24 cellular contexts compared by ENCODE assay signal in the genomic region with DNA sequence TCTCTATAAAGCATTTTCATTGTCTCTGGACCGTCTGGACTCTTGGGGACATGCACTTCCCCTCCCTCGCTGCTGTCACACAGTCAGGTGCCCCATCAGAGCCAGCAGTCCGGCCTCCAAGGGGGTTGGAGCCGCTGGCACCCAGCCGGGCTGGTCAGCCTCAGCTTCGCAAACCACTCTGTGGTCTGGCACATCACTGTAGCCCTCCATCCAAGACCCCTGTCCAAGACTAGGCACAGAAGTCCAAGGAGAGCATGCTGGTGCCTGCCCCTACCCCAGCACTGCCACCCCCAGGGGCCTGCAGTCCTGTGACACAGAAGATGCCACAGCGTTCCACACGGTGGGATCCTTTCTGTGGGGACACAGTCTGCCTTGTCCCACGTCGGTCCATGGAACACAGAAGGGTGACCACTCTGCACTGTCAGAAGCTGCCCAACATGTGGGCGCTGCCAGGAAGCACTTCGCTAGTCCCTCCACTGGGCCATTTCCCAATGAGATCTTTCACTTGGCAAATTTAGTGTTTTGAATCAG.
A peak's percentile ranks its signal among the peaks of the same experiment; 100 is the strongest.
DNase-seq lines count a peak whose midpoint lies in the region; ATAC-seq and TF ChIP-seq lines count a peak whose summit lies in the region.
"Had no signal": no experiment of that assay in that cellular context is flagged by ENCODE, and none has a peak within 500 bp of the region (broad histone marks: within the 10 kb centered on the region; RNA-seq: fewer than 3 reads in every experiment).

No MANE protein-coding gene starts in this region.

- no peak overlapping the region for H3K4me3 ChIP-seq in brain microvascular endothelial cell (ENCODE audit: low read depth, low read length)
- H3K4me3 ChIP-seq in CD8-positive, alpha-beta memory T cell (ENCODE audit: low read length), result no peak overlapping the region
- H3K4me3 ChIP-seq: gastroesophageal sphincter, prostate gland, SJSA1, stomach, upper lobe of left lung had no signal

- peak overlapping the region in 2 of 3 experiments; percentile 62 to 72 for H3K27ac Mint-ChIP-seq in nephron
- H3K27ac Mint-ChIP-seq in CD8-positive, alpha-beta memory T cell, result no peak overlapping the region
- H3K27ac Mint-ChIP-seq: naive B cell; T-helper 1 cell treated with Interleukin-12 subunit alpha and Interleukin-12 subunit beta and Interleukin-4 antibody, amounts not matched to agents 30 μg/mL and 1 μg/mL, for 36 hours had no signal

- TF ChIP-seq CTCF in brain microvascular endothelial cell (IDR thresholded peaks at IDR 0.05; ENCODE audit: low read depth, low read length, missing control alignments) (no peak), nephron (IDR thresholded peaks at IDR 0.05; ENCODE audit: unreplicated experiment in 3 of 3) (no peak)

- H3K27me3 Mint-ChIP-seq in nephron (ENCODE audit: low read depth), result peaks cover 2% of the 10 kb centered on the region
- peaks cover 3 to 14% of the 10 kb centered on the region in 2 donors for H3K27me3 Mint-ChIP-seq in CD8-positive, alpha-beta memory T cell

- no peak overlapping the region for H3K4me3 Mint-ChIP-seq in nephron
- no peak overlapping the region for H3K4me3 Mint-ChIP-seq in CD8-positive, alpha-beta memory T cell
- H3K4me3 Mint-ChIP-seq: central memory CD8-positive, alpha-beta T cell; naive B cell; T-helper 1 cell treated with Interleukin-12 subunit alpha and Interleukin-12 subunit beta and Interleukin-4 antibody, amounts not matched to agents 30 μg/mL and 1 μg/mL, for 36 hours had no signal

- no peaks in the 10 kb centered on the region for H3K4me1 ChIP-seq in CD8-positive, alpha-beta memory T cell (ENCODE audit: insufficient read depth, low read length)
- H3K4me1 ChIP-seq: prostate gland, upper lobe of left lung had no signal

- no peaks in the 10 kb centered on the region for H3K27me3 ChIP-seq in brain microvascular endothelial cell (replicated peaks)
- H3K27me3 ChIP-seq in CD8-positive, alpha-beta memory T cell (ENCODE audit: insufficient read depth, low read length, poor library complexity, severe bottlenecking), result no peaks in the 10 kb centered on the region
- H3K27me3 ChIP-seq: upper lobe of left lung had no signal

- H3K36me3 Mint-ChIP-seq in nephron (ENCODE audit: low read depth), result no peaks in the 10 kb centered on the region
- no peaks in the 10 kb centered on the region for H3K36me3 Mint-ChIP-seq in CD8-positive, alpha-beta memory T cell
- H3K36me3 Mint-ChIP-seq: naive B cell had no signal

- H3K27ac ChIP-seq in brain microvascular endothelial cell, result peak overlapping the region; percentile 75
- H3K27ac ChIP-seq in CD8-positive, alpha-beta memory T cell (ENCODE audit: low read depth, low read length), result no peak overlapping the region
- H3K27ac ChIP-seq: gastroesophageal sphincter, prostate gland, SJSA1, upper lobe of left lung, VCaP had no signal

- H3K4me1 Mint-ChIP-seq in nephron, result peaks cover 6% of the 10 kb centered on the region
- H3K4me1 Mint-ChIP-seq in CD8-positive, alpha-beta memory T cell, result no peaks in the 10 kb centered on the region
- H3K4me1 Mint-ChIP-seq: central memory CD8-positive, alpha-beta T cell; naive B cell had no signal

- CTCF ChIA-PET in CD8-positive, alpha-beta memory T cell (lab: Charles Lee), result no interaction called here

- ATAC-seq in HG02678 (IDR thresholded peaks at IDR 0.05; ENCODE audit: unreplicated experiment), result no peak
- ATAC-seq: gastroesophageal sphincter, Panc1 had no signal

- peak; percentile 28 for DNase-seq in activated effector memory CD4-positive, alpha-beta T cell treated with anti-CD3 and anti-CD28 coated beads, Interleukin-2, amount 50 U/mL, for 16 hours
- no peak for DNase-seq in activated effector memory CD4-positive, alpha-beta T cell treated with Interleukin-2 at 50 U/mL for 16 hours
- DNase-seq in brain microvascular endothelial cell, result no peak
- DNase-seq in ureter (ENCODE audit: low spot score), result peak; percentile 23
- no peak for DNase-seq in HuH-7.5 (ENCODE audit: low spot score)
- DNase-seq in CD8-positive, alpha-beta memory T cell, result no peak
- DNase-seq: activated naive CD4-positive, alpha-beta T cell treated with Interleukin-2 at 50 U/mL for 16 hours; effector CD8-positive, alpha-beta T cell; KG1; naive B cell; NCI-H1930; NCI-H345; stimulated activated CD4-positive, alpha-beta T cell treated with anti-CD3 and anti-CD28 coated beads, Interleukin-4, amount 100 ng/mL, for 24 hours; stomach had no signal

- POLR2A ChIA-PET in CD8-positive, alpha-beta memory T cell (lab: Charles Lee), result no interaction called here

- H3K9me3 Mint-ChIP-seq in nephron, result peaks cover 3% of the 10 kb centered on the region
- no peaks in the 10 kb centered on the region for H3K9me3 Mint-ChIP-seq in CD8-positive, alpha-beta memory T cell
- H3K9me3 Mint-ChIP-seq: central memory CD8-positive, alpha-beta T cell; naive B cell; T-helper 1 cell treated with Interleukin-12 subunit alpha and Interleukin-12 subunit beta and Interleukin-4 antibody, amounts not matched to agents 30 μg/mL and 1 μg/mL, for 36 hours had no signal

- no peaks in the 10 kb centered on the region for H3K36me3 ChIP-seq in brain microvascular endothelial cell (replicated peaks)
- no peaks in the 10 kb centered on the region for H3K36me3 ChIP-seq in CD8-positive, alpha-beta memory T cell (ENCODE audit: insufficient read depth, low read length)
- H3K36me3 ChIP-seq: gastroesophageal sphincter, prostate gland, SJSA1, stomach, upper lobe of left lung had no signal

- in situ Hi-C loops in brain microvascular endothelial cell (cut with HindIII; ENCODE audit: low pct_ligation_motif_present, low sequenced_read_pairs), result no loop called here

- no peaks in the 10 kb centered on the region for H3K9me3 ChIP-seq in CD8-positive, alpha-beta memory T cell (ENCODE audit: low read length)
- H3K9me3 ChIP-seq: gastroesophageal sphincter, prostate gland, SJSA1, stomach, upper lobe of left lung had no signal

Comparison
In these comparisons a context has a peak if more than half of its experiments do, and no peak if none do; other contexts are left out.
1. DNase-seq: peak in activated effector memory CD4-positive, alpha-beta T cell treated with anti-CD3 and anti-CD28 coated beads, Interleukin-2, amount 50 U/mL, for 16 hours (single experiment) and ureter (single experiment); none in activated effector memory CD4-positive, alpha-beta T cell treated with Interleukin-2 at 50 U/mL for 16 hours (single experiment), brain microvascular endothelial cell (single experiment), HuH-7.5 (single experiment) and CD8-positive, alpha-beta memory T cell (0 of 5).
2. H3K27ac Mint-ChIP-seq: peak in nephron (2 of 3); none in CD8-positive, alpha-beta memory T cell (0 of 8).